ENCODE assay signal across 28 cellular contexts in genomic region chr2:157927155-157927554, GRCh38.
"Had no signal": no experiment of that assay in that cellular context is flagged by ENCODE, and none has a peak within 500 bp of the region (broad histone marks: within the 10 kb centered on the region; RNA-seq: fewer than 3 reads in every experiment).

No MANE protein-coding gene starts in this region.

- DNase-seq: activated CD4-positive, alpha-beta memory T cell treated with anti-CD3 and anti-CD28 coated beads, Interleukin-2, amount 10 ng/mL, durations not matched to agents 7 days and 5 days; activated CD4-positive, alpha-beta T cell treated with anti-CD3 and anti-CD28 coated beads for 1 hour; activated CD4-positive, alpha-beta T cell treated with anti-CD3 and anti-CD28 coated beads for 36 hours; activated CD4-positive, alpha-beta T cell treated with anti-CD3 and anti-CD28 coated beads, Interleukin-2, amount 10 ng/mL, durations not matched to agents 24 days and 14 days; activated CD4-positive, alpha-beta T cell treated with anti-CD3 and anti-CD28 coated beads, Interleukin-2, amount 50 U/mL, for 1 hour; activated CD4-positive, alpha-beta T cell treated with anti-CD3 and anti-CD28 coated beads, Interleukin-2, amount 50 U/mL, for 4 hours; activated CD4-positive, CD25-positive, alpha-beta regulatory T cell; activated CD8-positive, alpha-beta memory T cell treated with anti-CD3 and anti-CD28 coated beads for 24 hours; activated CD8-positive, alpha-beta memory T cell treated with anti-CD3 and anti-CD28 coated beads, Interleukin-2, amount 10 ng/mL, durations not matched to agents 7 days and 5 days; activated CD8-positive, alpha-beta memory T cell treated with anti-CD3 and anti-CD28 coated beads, Interleukin-2, amount 50 U/mL, for 48 hours; activated CD8-positive, alpha-beta T cell treated with anti-CD3 and anti-CD28 coated beads, Interleukin-2, amount 10 ng/mL, durations not matched to agents 7 days and 5 days; activated effector memory CD4-positive, alpha-beta T cell treated with Interleukin-2 at 50 U/mL for 16 hours; activated gamma-delta T cell; activated naive CD4-positive, alpha-beta T cell treated with anti-CD3 and anti-CD28 coated beads, Interleukin-2, amount 10 ng/mL, durations not matched to agents 7 days and 5 days; activated naive CD4-positive, alpha-beta T cell treated with Interleukin-2 at 50 U/mL for 16 hours; activated naive CD8-positive, alpha-beta T cell treated with anti-CD3 and anti-CD28 coated beads, Interleukin-2, amount 10 ng/mL, durations not matched to agents 7 days and 5 days; activated naive CD8-positive, alpha-beta T cell treated with anti-CD3 and anti-CD28 coated beads, Interleukin-2, amount 50 U/mL, for 24 hours; activated T-cell treated with anti-CD3 and anti-CD28 coated beads, Interleukin-2, amount 50 U/mL, for 24 hours; activated T-cell treated with anti-CD3 and anti-CD28 coated beads, Interleukin-2, amount 50 U/mL, for 48 hours; amygdala; anterior cingulate cortex; body of pancreas; brain microvascular endothelial cell; central memory CD4-positive, alpha-beta T cell; T-helper 1 cell; T-helper 2 cell; T-helper 9 cell; WERI-Rb-1 had no signal
